Comparison of ENCODE assay signal across 17 cellular contexts in the genomic region with DNA sequence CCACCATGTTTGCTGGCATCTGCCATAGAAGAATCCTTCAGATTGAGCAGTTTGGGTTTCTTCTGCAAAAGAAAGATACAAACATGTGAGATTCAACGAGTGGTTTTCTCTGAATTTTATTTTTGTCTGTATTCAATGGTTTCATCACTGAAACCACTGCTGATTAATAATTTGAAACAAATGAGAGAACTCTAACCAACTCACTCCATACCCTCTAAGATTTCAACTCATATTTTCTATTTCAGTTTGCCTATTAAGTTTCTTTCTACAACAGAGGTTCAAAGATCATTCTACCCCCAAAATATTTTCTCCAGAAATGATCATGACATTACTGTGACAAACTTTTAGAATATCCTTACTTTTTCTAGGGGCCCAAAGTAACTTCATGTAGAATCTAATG.
"Had no signal": no experiment of that assay in that cellular context is flagged by ENCODE, and none has a peak within 500 bp of the region (broad histone marks: within the 10 kb centered on the region; RNA-seq: fewer than 3 reads in every experiment).

No MANE protein-coding gene starts in this region.

- H3K4me3 Mint-ChIP-seq: dendritic cell treated with granulocyte-macrophage colony-stimulating factor and Interleukin-4, amounts not matched to agents 40 ng/mL and 50 ng/mL, for 4 days; immature natural killer cell; neural crest cell had no signal

- DNase-seq: activated CD4-positive, alpha-beta T cell treated with anti-CD3 and anti-CD28 coated beads for 4 hours; activated naive CD4-positive, alpha-beta T cell treated with anti-CD3 and anti-CD28 coated beads, Interleukin-2, amount 50 U/mL, for 16 hours; amygdala; effector memory CD4-positive, alpha-beta T cell; esophagus squamous epithelium; immature natural killer cell; kidney glomerular epithelial cell; left ventricle myocardium inferior; mammary epithelial cell; retina; spleen; stimulated activated CD8-positive, alpha-beta memory T cell treated with anti-CD3 and anti-CD28 coated beads, Interleukin-4, amount 100 ng/mL, for 48 hours; stomach; trophoblast cell; WERI-Rb-1 had no signal

- H3K27ac Mint-ChIP-seq: dendritic cell treated with granulocyte-macrophage colony-stimulating factor and Interleukin-4, amounts not matched to agents 40 ng/mL and 50 ng/mL, for 4 days had no signal

- H3K27me3 Mint-ChIP-seq: dendritic cell treated with granulocyte-macrophage colony-stimulating factor and Interleukin-4, amounts not matched to agents 40 ng/mL and 50 ng/mL, for 4 days had no signal

- H3K9me3 Mint-ChIP-seq: dendritic cell treated with granulocyte-macrophage colony-stimulating factor and Interleukin-4, amounts not matched to agents 40 ng/mL and 50 ng/mL, for 4 days; immature natural killer cell; neural crest cell had no signal

- H3K4me1 Mint-ChIP-seq: neural crest cell had no signal
